ENCODE assay signal across 1 cellular context in the genomic region with DNA sequence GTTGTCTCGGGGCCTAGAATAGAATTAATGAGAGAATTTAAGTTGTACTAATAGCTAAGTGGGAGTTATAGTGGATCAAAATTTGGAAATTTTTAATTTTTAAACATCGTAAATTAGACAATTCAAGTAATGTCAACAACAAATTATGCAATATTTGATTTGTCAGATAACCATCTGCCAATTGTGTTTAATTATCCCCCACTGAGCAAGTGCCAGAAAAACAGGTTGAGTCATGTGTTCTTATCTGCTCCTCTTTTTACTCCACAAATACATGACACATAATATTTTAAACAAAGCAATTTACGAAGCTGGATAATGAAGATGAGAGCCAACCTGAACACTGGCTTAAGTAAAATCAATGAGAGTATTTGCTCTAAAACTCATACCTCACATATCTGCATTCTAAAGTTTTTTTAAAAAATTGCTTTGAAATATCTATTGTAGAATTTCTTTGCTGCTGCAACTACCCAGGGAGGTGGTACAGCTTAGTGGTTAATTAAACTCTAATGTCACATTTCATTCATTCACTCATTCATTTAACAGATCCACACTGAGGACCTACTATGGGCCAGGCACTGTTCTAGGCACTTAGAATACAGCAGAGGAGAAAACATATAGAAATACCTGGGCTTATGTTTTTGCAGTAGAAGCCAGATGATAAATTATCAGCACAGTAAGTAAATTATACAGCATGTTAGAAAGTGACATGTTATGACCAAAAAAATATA.
A peak's percentile ranks its signal among the peaks of the same experiment; 100 is the strongest.
TF ChIP-seq lines count a peak whose summit lies in the region.

No MANE protein-coding gene starts in this region.

TF ChIP-seq in HEK293, 187 proteins besides CTCF, POLR2A, EP300 and RAD21 (continued from another document):
- TF ChIP-seq, protein P1, sequence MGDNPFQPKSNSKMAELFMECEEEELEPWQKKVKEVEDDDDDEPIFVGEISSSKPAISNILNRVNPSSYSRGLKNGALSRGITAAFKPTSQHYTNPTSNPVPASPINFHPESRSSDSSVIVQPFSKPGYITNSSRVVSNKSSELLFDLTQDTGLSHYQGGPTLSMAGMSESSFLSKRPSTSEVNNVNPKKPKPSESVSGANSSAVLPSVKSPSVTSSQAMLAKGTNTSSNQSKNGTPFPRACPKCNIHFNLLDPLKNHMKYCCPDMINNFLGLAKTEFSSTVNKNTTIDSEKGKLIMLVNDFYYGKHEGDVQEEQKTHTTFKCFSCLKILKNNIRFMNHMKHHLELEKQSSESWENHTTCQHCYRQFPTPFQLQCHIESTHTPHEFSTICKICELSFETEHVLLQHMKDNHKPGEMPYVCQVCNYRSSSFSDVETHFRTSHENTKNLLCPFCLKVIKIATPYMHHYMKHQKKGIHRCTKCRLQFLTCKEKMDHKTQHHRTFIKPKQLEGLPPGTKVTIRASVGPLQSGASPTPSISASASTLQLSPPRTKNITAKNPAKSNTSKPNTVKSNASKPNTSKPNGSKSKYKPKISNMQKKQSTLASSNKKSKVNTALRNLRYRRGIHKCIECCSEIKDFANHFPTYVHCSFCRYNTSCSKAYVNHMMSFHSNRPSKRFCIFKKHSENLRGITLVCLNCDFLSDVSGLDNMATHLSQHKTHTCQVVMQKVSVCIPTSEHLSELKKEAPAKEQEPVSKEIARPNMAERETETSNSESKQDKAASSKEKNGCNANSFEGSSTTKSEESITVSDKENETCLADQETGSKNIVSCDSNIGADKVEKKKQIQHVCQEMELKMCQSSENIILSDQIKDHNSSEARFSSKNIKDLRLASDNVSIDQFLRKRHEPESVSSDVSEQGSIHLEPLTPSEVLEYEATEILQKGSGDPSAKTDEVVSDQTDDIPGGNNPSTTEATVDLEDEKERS (tag by site-specific recombination; IDR thresholded peaks at IDR 0.05) = no peak
- TF ChIP-seq FEZF1 (tag by site-specific recombination; IDR thresholded peaks at IDR 0.05) (peak; percentile 70), EGR2 (tag by site-specific recombination; IDR thresholded peaks at IDR 0.05; ENCODE audit: low read depth) (no peak), SALL2 (tag by site-specific recombination; IDR thresholded peaks at IDR 0.05; ENCODE audit: borderline replicate concordance) (no peak), ZNF514 (tag by site-specific recombination; IDR thresholded peaks at IDR 0.05) (no peak), ZEB2 (tag by site-specific recombination; IDR thresholded peaks at IDR 0.05) (peak; percentile 93), SP2 (tag by site-specific recombination; IDR thresholded peaks at IDR 0.05) (no peak), ZNF791 (tag by site-specific recombination; IDR thresholded peaks at IDR 0.05) (no peak), ZNF350 (tag by site-specific recombination; IDR thresholded peaks at IDR 0.05) (no peak), ZNF37A (tag by site-specific recombination; IDR thresholded peaks at IDR 0.05) (0 out of 2 replicates have a peak, but pooled peaks have one; percentile 34), RBAK (tag by site-specific recombination; IDR thresholded peaks at IDR 0.05) (no peak), ZNF416 (tag by site-specific recombination; IDR thresholded peaks at IDR 0.05) (no peak), ZNF335 (tag by site-specific recombination; conservative IDR thresholded peaks at IDR 0.05) (0 out of 2 replicates have a peak, but pooled peaks have one; percentile 14), GLI4 (tag by site-specific recombination; IDR thresholded peaks at IDR 0.05) (no peak), TRIM28 (IDR thresholded peaks at IDR 0.05; ENCODE audit: borderline replicate concordance, low read length) (no peak), SETDB1 (IDR thresholded peaks at IDR 0.05; ENCODE audit: insufficient read length, low read length) (no peak), OSR2 (tag by site-specific recombination; IDR thresholded peaks at IDR 0.05) (peak; percentile 81), ZNF324 (tag by site-specific recombination; IDR thresholded peaks at IDR 0.05) (no peak), ZIC2 (tag by site-specific recombination; IDR thresholded peaks at IDR 0.05) (no peak), OVOL3 (tag by site-specific recombination; IDR thresholded peaks at IDR 0.05) (no peak), ZNF423 (tag by site-specific recombination; IDR thresholded peaks at IDR 0.05) (no peak), TCF7L2 (IDR thresholded peaks at IDR 0.05; ENCODE audit: borderline replicate concordance, low read depth, low read length) (no peak), ZNF629 (tag by site-specific recombination; IDR thresholded peaks at IDR 0.05) (peak; percentile 89), ZNF585B (tag by site-specific recombination; IDR thresholded peaks at IDR 0.05) (no peak), ZNF175 (tag by site-specific recombination; IDR thresholded peaks at IDR 0.05) (no peak)
- TF ChIP-seq, protein P2, sequence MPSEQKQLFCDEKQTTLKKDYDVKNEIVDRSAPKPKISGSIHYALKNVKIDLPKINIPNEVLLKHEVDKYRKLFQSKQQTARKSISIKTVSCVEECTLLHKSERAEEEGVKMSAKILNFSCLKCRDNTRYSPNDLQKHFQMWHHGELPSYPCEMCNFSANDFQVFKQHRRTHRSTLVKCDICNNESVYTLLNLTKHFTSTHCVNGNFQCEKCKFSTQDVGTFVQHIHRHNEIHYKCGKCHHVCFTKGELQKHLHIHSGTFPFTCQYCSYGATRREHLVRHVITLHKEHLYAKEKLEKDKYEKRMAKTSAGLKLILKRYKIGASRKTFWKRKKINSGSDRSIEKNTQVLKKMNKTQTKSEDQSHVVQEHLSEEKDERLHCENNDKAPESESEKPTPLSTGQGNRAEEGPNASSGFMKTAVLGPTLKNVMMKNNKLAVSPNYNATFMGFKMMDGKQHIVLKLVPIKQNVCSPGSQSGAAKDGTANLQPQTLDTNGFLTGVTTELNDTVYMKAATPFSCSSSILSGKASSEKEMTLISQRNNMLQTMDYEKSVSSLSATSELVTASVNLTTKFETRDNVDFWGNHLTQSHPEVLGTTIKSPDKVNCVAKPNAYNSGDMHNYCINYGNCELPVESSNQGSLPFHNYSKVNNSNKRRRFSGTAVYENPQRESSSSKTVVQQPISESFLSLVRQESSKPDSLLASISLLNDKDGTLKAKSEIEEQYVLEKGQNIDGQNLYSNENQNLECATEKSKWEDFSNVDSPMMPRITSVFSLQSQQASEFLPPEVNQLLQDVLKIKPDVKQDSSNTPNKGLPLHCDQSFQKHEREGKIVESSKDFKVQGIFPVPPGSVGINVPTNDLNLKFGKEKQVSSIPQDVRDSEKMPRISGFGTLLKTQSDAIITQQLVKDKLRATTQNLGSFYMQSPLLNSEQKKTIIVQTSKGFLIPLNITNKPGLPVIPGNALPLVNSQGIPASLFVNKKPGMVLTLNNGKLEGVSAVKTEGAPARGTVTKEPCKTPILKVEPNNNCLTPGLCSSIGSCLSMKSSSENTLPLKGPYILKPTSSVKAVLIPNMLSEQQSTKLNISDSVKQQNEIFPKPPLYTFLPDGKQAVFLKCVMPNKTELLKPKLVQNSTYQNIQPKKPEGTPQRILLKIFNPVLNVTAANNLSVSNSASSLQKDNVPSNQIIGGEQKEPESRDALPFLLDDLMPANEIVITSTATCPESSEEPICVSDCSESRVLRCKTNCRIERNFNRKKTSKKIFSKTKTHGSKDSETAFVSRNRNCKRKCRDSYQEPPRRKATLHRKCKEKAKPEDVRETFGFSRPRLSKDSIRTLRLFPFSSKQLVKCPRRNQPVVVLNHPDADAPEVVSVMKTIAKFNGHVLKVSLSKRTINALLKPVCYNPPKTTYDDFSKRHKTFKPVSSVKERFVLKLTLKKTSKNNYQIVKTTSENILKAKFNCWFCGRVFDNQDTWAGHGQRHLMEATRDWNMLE (tag by site-specific recombination; conservative IDR thresholded peaks at IDR 0.05; ENCODE audit: low read depth) = peak; percentile 19; the same call in 1 of the 2 replicates
TF ChIP-seq in HEK293: peak in this region for 40.
